Comparison of ENCODE assay signal across 8 cellular contexts in the genomic region with DNA sequence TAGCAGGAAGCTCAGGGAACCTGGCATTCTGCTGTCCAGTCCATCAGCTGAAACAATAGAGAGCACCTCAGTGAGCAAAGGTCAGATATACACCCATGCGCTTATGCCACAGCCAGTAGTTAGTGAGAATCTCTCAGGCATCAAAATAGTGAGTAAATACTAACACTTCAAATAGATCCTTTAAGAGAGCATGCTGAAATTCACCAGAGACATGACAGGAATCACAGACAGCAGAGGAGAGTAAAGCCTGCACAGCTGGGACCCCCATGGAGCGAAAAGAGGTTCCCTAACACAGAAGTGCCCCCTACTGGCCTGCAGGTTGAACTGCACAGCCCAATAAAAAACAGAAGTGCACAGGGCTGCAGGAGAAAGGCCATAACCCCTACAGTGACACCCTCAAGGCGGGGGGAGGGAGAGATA. TPM values are rescaled to one million over a fixed set of nuclear protein-coding genes. Genes with fewer than 3 reads are reported as not detected.
DNase-seq lines count a peak whose midpoint lies in the region; ATAC-seq and TF ChIP-seq lines count a peak whose summit lies in the region.

No MANE protein-coding gene starts in this region.

- no peak for DNase-seq in GM10248 (ENCODE audit: extremely low spot score)
- DNase-seq in PC-9, result peak; percentile 33 to 40
- DNase-seq in endodermal cell, result peak; percentile 87
- DNase-seq in trophoblast cell, result peak in 1 of 2 donors; percentile 51
- DNase-seq in effector CD8-positive, alpha-beta T cell (lab: John Stamatoyannopoulos, UW), result no peak
- DNase-seq in NCI-H2029 (lab: John Stamatoyannopoulos, UW), result no peak

- H4K91ac ChIP-seq in trophoblast cell (ENCODE audit: low read depth, low read length), result no peak overlapping the region

- no peak overlapping the region for H2BK5ac ChIP-seq in trophoblast cell (ENCODE audit: low read depth, low read length, poor library complexity)

- peaks cover 11% of the 10 kb centered on the region for H3K4me1 Mint-ChIP-seq in endodermal cell

- H2AK5ac ChIP-seq in trophoblast cell (ENCODE audit: low read length), result no peak overlapping the region

- TF ChIP-seq CTCF in 22Rv1 (IDR thresholded peaks at IDR 0.05), result peak; percentile 78
- TF ChIP-seq CTCF in GM10248 (IDR thresholded peaks at IDR 0.05; ENCODE audit: control extremely low read depth, extremely low read depth, low read depth, missing control alignments), result peak; percentile 43
- peak; percentile 90 for TF ChIP-seq CTCF in PC-9 (conservative IDR thresholded peaks at IDR 0.05)
- peak; percentile 96 for TF ChIP-seq CTCF in endodermal cell (conservative IDR thresholded peaks at IDR 0.05)

- CTCF ChIA-PET in GM10248 (lab: Yijun Ruan, JAX), result interaction anchor here (0.7 to 4.3 kb wide), 10 partner anchors 9 to 980 kb away, joined by 3 to 26 read pairs (median 4); no protein-coding TSS in a partner anchor
- CTCF ChIA-PET in PC-9 (lab: Charles Lee), result interaction anchor here (0.7 kb wide), 2 partner anchors 86 to 336 kb away, joined by 3 to 4 read pairs; no protein-coding TSS in a partner anchor

- H3K18ac ChIP-seq in trophoblast cell (ENCODE audit: low read length), result no peak overlapping the region

- no peak overlapping the region for H2AFZ ChIP-seq in PC-9
- no peak overlapping the region for H2AFZ ChIP-seq in trophoblast cell (ENCODE audit: insufficient read depth, low read length, poor library complexity)

- H3K36me3 ChIP-seq in PC-9 (ENCODE audit: low read depth), result no peaks in the 10 kb centered on the region
- H3K36me3 ChIP-seq in endodermal cell (ENCODE audit: control insufficient read depth, insufficient read depth, low read length), result no peaks in the 10 kb centered on the region
- no peaks in the 10 kb centered on the region for H3K36me3 ChIP-seq in trophoblast cell (ENCODE audit: control insufficient read depth in 1 of 2, insufficient read depth in 2 of 2, low read length in 2 of 2)

- H3K4me3 Mint-ChIP-seq in endodermal cell, result no peak overlapping the region

- H3K36me3 Mint-ChIP-seq in endodermal cell (ENCODE audit: low read depth), result no peaks in the 10 kb centered on the region

- H2BK120ac ChIP-seq in trophoblast cell (ENCODE audit: insufficient read depth, low read length, poor library complexity), result no peak overlapping the region

- no peaks in the 10 kb centered on the region for H3K79me2 ChIP-seq in PC-9 (ENCODE audit: low read depth)
- no peaks in the 10 kb centered on the region for H3K79me2 ChIP-seq in trophoblast cell (ENCODE audit: control insufficient read depth, insufficient read depth, low read length, poor library complexity)

- no peaks in the 10 kb centered on the region for H3K27me3 Mint-ChIP-seq in endodermal cell (ENCODE audit: insufficient read depth)

- no peak overlapping the region for H3K23ac ChIP-seq in trophoblast cell (ENCODE audit: low read length)

- peaks cover 13% of the 10 kb centered on the region; the same call in 1 of the 2 replicates for H3F3A ChIP-seq in PC-9 (ENCODE audit: insufficient read depth, low read depth)

- no peak overlapping the region for H4K12ac ChIP-seq in trophoblast cell (ENCODE audit: low read depth, low read length)

- no peaks in the 10 kb centered on the region for H3K79me1 ChIP-seq in trophoblast cell (ENCODE audit: low read length)

- H4K20me1 ChIP-seq in PC-9 (ENCODE audit: insufficient read depth), result no peaks in the 10 kb centered on the region

- 20 to 44% methylated on average over 1 to 3 of the region's 3 CpGs for WGBS in endodermal cell (ENCODE audit: insufficient coverage in 1 of 2, insufficient read length in 1 of 2), 2 experiments
- no CpG with 5 or more reads among the region's 3 CpGs for WGBS in trophoblast cell (ENCODE audit: extremely low coverage, insufficient coverage, insufficient read length)

- no peak overlapping the region for H3K27ac Mint-ChIP-seq in endodermal cell

- POLR2A ChIA-PET in GM10248 (lab: Yijun Ruan, JAX) (no interaction called here), PC-9 (lab: Charles Lee; ENCODE audit: unreplicated experiment) (interaction anchor here (0.5 kb wide), 1 partner anchor 168 kb away, joined by 4 read pairs; no protein-coding TSS in a partner anchor)

- no peak overlapping the region for H3K14ac ChIP-seq in trophoblast cell (ENCODE audit: low read length)

- no peak overlapping the region for H4K8ac ChIP-seq in trophoblast cell (ENCODE audit: low read depth, low read length)

- peak overlapping the region; percentile 1 for H2BK12ac ChIP-seq in trophoblast cell (ENCODE audit: low read length)

- no TSS peak for BruUV-seq in PC-9 (replicated peaks; lab: Mats Ljungman, UMichigan)

- no peak for ATAC-seq in HG03457 (IDR thresholded peaks at IDR 0.05; ENCODE audit: unreplicated experiment)

- no peaks in the 10 kb centered on the region for H3K27me3 ChIP-seq in PC-9 (ENCODE audit: insufficient read depth, low read depth)
- no peaks in the 10 kb centered on the region for H3K27me3 ChIP-seq in endodermal cell (ENCODE audit: control insufficient read depth, insufficient read depth, low read length, poor library complexity, severe bottlenecking)
- no peaks in the 10 kb centered on the region for H3K27me3 ChIP-seq in trophoblast cell (ENCODE audit: insufficient read depth, low read length)

- no peak overlapping the region for H3K4me3 ChIP-seq in PC-9
- no peak overlapping the region for H3K4me3 ChIP-seq in endodermal cell (ENCODE audit: low read length)
- no peak overlapping the region for H3K4me3 ChIP-seq in trophoblast cell (ENCODE audit: low read depth, low read length)

- no peaks in the 10 kb centered on the region for H3K9me2 ChIP-seq in PC-9 (ENCODE audit: insufficient read depth)

- H3K4ac ChIP-seq in trophoblast cell (ENCODE audit: low read depth, low read length), result no peak overlapping the region

- H3K4me2 ChIP-seq in PC-9 (peak overlapping the region; percentile 10; the same call in 1 of the 2 replicates), trophoblast cell (ENCODE audit: low read length) (peak overlapping the region; percentile 1)

- intact Hi-C loops in PC-9 (cut with micrococcal nuclease; ENCODE audit: unreplicated experiment), result loop anchor here (5.0 to 10.0 kb wide), 3 partner anchors 338 to 994 kb away; no protein-coding TSS in a partner anchor

- peaks cover 24% of the 10 kb centered on the region for H3K4me1 ChIP-seq in PC-9 (replicated peaks; ENCODE audit: insufficient read depth)
- peaks cover 3% of the 10 kb centered on the region for H3K4me1 ChIP-seq in endodermal cell (ENCODE audit: control insufficient read depth, insufficient read depth, low read length)
- peaks cover 4% of the 10 kb centered on the region in 2 experiments for H3K4me1 ChIP-seq in trophoblast cell (ENCODE audit: control insufficient read depth in 1 of 2, insufficient read depth in 2 of 2, low read length in 2 of 2)

- H3K9ac ChIP-seq in endodermal cell (ENCODE audit: extremely low read depth, low read length, poor library complexity, severe bottlenecking), result no peak overlapping the region
- H3K9ac ChIP-seq in trophoblast cell (ENCODE audit: low read length), result no peak overlapping the region

- H3K27ac ChIP-seq in 22Rv1, result no peak overlapping the region
- no peak overlapping the region for H3K27ac ChIP-seq in PC-9
- no peak overlapping the region for H3K27ac ChIP-seq in endodermal cell (ENCODE audit: low read depth, low read length)
- H3K27ac ChIP-seq in trophoblast cell (ENCODE audit: low read depth, low read length), result no peak overlapping the region

- H3K9me3 ChIP-seq in PC-9 (ENCODE audit: insufficient read depth, low read depth), result no peaks in the 10 kb centered on the region
- no peaks in the 10 kb centered on the region for H3K9me3 ChIP-seq in endodermal cell (ENCODE audit: control insufficient read depth, low read length)
- peaks cover 4% of the 10 kb centered on the region for H3K9me3 ChIP-seq in trophoblast cell (ENCODE audit: insufficient read depth, low read depth, low read length)

- no peaks in the 10 kb centered on the region for H3K9me3 Mint-ChIP-seq in endodermal cell

RNA-seq across cellular contexts. Expression of a gene that starts 57.6 kb away (rescaled TPM):
- total RNA-seq in PC-9 (2021), result 0.26 and 0.58 TPM in 2 replicates
- total RNA-seq in endodermal cell, result not detected
- not detected for polyA plus RNA-seq in endodermal cell (2013, experiment 1 of 2)
- polyA plus RNA-seq in endodermal cell (2013, experiment 2 of 2), result not detected
- polyA plus RNA-seq in trophoblast cell (2013), result 0.03 and 0.12 TPM in 2 replicates

Comparison
In these comparisons a context has a peak if more than half of its experiments do, and no peak if none do; other contexts are left out.
1. CTCF ChIP-seq: peak in every context shown above with its lines; median percentile 96 in endodermal cell; 90 in PC-9; 78 in 22Rv1; 43 in GM10248.
2. DNase-seq: peak in PC-9 (2 of 2) and endodermal cell (single experiment); none in GM10248 (single experiment), effector CD8-positive, alpha-beta T cell (single experiment) and NCI-H2029 (single experiment).